In the genomic region with DNA sequence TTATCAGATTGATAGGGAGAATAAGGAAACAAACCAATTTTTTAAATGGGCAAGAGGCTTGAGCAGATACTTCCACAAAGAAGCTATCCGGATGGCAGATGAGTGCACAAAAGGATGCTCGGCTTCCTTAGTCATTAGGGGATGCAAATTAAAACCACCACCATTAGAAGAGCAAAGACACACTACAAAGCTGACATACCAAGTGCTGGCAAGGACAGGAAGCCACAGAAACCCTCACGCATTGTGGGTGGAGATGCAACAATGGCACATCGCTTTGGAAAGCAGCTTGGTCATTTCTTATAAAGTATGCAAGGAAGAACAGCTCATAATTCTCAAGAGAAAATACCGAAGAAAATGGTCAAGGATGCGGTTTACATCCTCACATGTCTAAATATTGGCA, we compare ENCODE assay signal across 9 cellular contexts. TPM values are rescaled to one million over a fixed set of nuclear protein-coding genes. Genes with fewer than 3 reads are reported as not detected.
"Had no signal": no experiment of that assay in that cellular context is flagged by ENCODE, and none has a peak within 500 bp of the region (broad histone marks: within the 10 kb centered on the region; RNA-seq: fewer than 3 reads in every experiment).

No MANE protein-coding gene starts in this region.

- DNase-seq: anterior cingulate cortex; dermis blood vessel endothelial cell; mesendoderm; SJCRH30; stimulated activated CD4-positive, alpha-beta T cell treated with anti-CD3 and anti-CD28 coated beads, Interleukin-4, amount 100 ng/mL, for 1 hour; substantia nigra; transverse colon had no signal

- H3K27me3 Mint-ChIP-seq: activated naive CD8-positive, alpha-beta T cell had no signal

- H3K36me3 Mint-ChIP-seq: activated naive CD8-positive, alpha-beta T cell had no signal

- H3K4me3 Mint-ChIP-seq: activated naive CD8-positive, alpha-beta T cell; activated T-helper 1 cell treated with anti-CD3 and anti-CD28 coated beads, Interleukin-12 subunit alpha, Interleukin-12 subunit beta, Interleukin-2, Interleukin-4 antibody, amounts not matched to agents 30 ng/mL and 10 ng/mL and 1 ng/mL, durations not matched to agents 14 hours and 24 hours and 36 hours had no signal

- H3K9me3 Mint-ChIP-seq: activated T-helper 1 cell treated with anti-CD3 and anti-CD28 coated beads, Interleukin-12 subunit alpha, Interleukin-12 subunit beta, Interleukin-2, Interleukin-4 antibody, amounts not matched to agents 30 ng/mL and 10 ng/mL and 1 ng/mL, durations not matched to agents 14 hours and 24 hours and 36 hours had no signal

- H3K27ac Mint-ChIP-seq: activated naive CD8-positive, alpha-beta T cell; activated T-helper 1 cell treated with anti-CD3 and anti-CD28 coated beads, Interleukin-12 subunit alpha, Interleukin-12 subunit beta, Interleukin-2, Interleukin-4 antibody, amounts not matched to agents 30 ng/mL and 10 ng/mL and 1 ng/mL, durations not matched to agents 14 hours and 24 hours and 36 hours had no signal

RNA-seq across cellular contexts. Expression of a gene that starts 19.8 kb away (rescaled TPM):
- total RNA-seq: SJCRH30 had no signal
